Comparison of ENCODE assay signal across 1 cellular context in genomic region chr22:19527321-19527721, GRCh38.
TF ChIP-seq lines count a peak whose summit lies in the region.

No MANE protein-coding gene starts in this region.

TF ChIP-seq in endothelial cell of umbilical vein, 7 proteins besides CTCF, POLR2A, EP300 and RAD21:
- TF ChIP-seq MAX (IDR thresholded peaks at IDR 0.05; ENCODE audit: insufficient read depth, insufficient read length) (no peak), EZH2 (IDR thresholded peaks at IDR 0.05; ENCODE audit: borderline replicate concordance, low read depth, low read length, severe bottlenecking) (no peak), FOS (IDR thresholded peaks at IDR 0.05; ENCODE audit: borderline replicate concordance, insufficient read depth, low read length) (no peak), MYC (IDR thresholded peaks at IDR 0.05; ENCODE audit: low read depth, low read length) (no peak), GATA2 (IDR thresholded peaks at IDR 0.05; ENCODE audit: insufficient read depth, insufficient read length, low read depth, low read length) (no peak), JUN (IDR thresholded peaks at IDR 0.05; ENCODE audit: borderline replicate concordance, insufficient read depth, insufficient read length, low read depth) (no peak), POLR2AphosphoS5 (IDR thresholded peaks at IDR 0.05; ENCODE audit: insufficient read depth, low read depth, low read length) (no peak)
